ENCODE assay signal across 29 cellular contexts in the genomic region with DNA sequence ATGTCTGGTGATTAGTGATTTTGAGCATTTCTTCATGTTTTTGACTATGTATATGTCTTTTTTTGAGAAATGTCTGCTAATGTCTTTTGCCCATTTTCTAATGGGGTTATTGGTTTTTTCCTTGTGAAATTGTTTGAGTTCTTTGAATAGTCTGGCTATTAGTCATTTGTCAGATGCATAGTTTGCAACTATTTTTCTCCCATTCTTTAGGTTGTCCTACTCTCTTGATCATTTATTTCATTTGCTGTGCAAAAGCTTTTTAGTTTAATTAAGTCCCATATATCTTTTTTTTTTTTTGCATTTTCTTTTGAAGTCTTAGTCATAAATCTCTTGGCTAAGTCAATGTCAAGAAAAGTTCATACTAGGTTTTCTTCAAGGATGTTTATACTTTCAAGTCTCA.
DNase-seq lines count a peak whose midpoint lies in the region; ATAC-seq and TF ChIP-seq lines count a peak whose summit lies in the region.
"Had no signal": no experiment of that assay in that cellular context is flagged by ENCODE, and none has a peak within 500 bp of the region (broad histone marks: within the 10 kb centered on the region; RNA-seq: fewer than 3 reads in every experiment).

No MANE protein-coding gene starts in this region.

- no peaks in the 10 kb centered on the region for H3K27me3 ChIP-seq in fibroblast of lung (ENCODE audit: control insufficient read depth, insufficient read depth, low read length)
- H3K27me3 ChIP-seq: BE2C, Peyer's patch, SJSA1, testis had no signal

- TF ChIP-seq CTCF in fibroblast of lung (conservative IDR thresholded peaks at IDR 0.05 in 1 of 2, IDR thresholded peaks at IDR 0.05 in 1 of 2; ENCODE audit: low read depth in 1 of 2, low read length in 2 of 2): no peak

- H3K27ac ChIP-seq in fibroblast of lung (ENCODE audit: insufficient read depth, low read length): no peak overlapping the region
- H3K27ac ChIP-seq: KMS-11, Peyer's patch, SJSA1, testis had no signal

- no peak overlapping the region for H2AFZ ChIP-seq in fibroblast of lung (ENCODE audit: low read length)

- no peak overlapping the region for H3K9ac ChIP-seq in fibroblast of lung (ENCODE audit: insufficient read depth, low read length)
- H3K9ac ChIP-seq: KMS-11 had no signal

- no peaks in the 10 kb centered on the region for H3K36me3 ChIP-seq in fibroblast of lung (ENCODE audit: control insufficient read depth, insufficient read depth, low read length)
- H3K36me3 ChIP-seq: BE2C, Peyer's patch, SJSA1 had no signal

- H3K27me3 Mint-ChIP-seq in T-helper 17 cell: no peaks in the 10 kb centered on the region
- H3K27me3 Mint-ChIP-seq: dendritic cell treated with granulocyte-macrophage colony-stimulating factor and Interleukin-4, amounts not matched to agents 40 ng/mL and 50 ng/mL, for 4 days; progenitor cell of endocrine pancreas had no signal

- H3K4me2 ChIP-seq in fibroblast of lung (ENCODE audit: extremely low read depth, insufficient read depth, low read length): no peak overlapping the region
- H3K4me2 ChIP-seq: KMS-11 had no signal

- H3K79me2 ChIP-seq in fibroblast of lung (ENCODE audit: control insufficient read depth, insufficient read depth, low read length): no peaks in the 10 kb centered on the region

- no peak overlapping the region for H3K4me3 Mint-ChIP-seq in T-helper 17 cell
- H3K4me3 Mint-ChIP-seq: activated naive CD4-positive, alpha-beta T cell treated with anti-CD3 and anti-CD28 coated beads for 36 hours; activated T-helper 1 cell treated with anti-CD3 and anti-CD28 coated beads, Interleukin-12 subunit alpha, Interleukin-12 subunit beta, Interleukin-2, Interleukin-4 antibody, amounts not matched to agents 30 ng/mL and 10 ng/mL and 1 ng/mL, durations not matched to agents 14 hours and 24 hours and 36 hours; dendritic cell treated with granulocyte-macrophage colony-stimulating factor and Interleukin-4, amounts not matched to agents 40 ng/mL and 50 ng/mL, for 4 days; neural crest cell had no signal

- no peak overlapping the region for H3K4me3 ChIP-seq in fibroblast of lung (replicated peaks in 1 of 4; ENCODE audit: control extremely low read depth in 1 of 4, insufficient read depth in 1 of 4, low read depth in 3 of 4, low read length in 4 of 4)
- H3K4me3 ChIP-seq: Peyer's patch, SJSA1, testis had no signal

- no peaks in the 10 kb centered on the region for H3K36me3 Mint-ChIP-seq in T-helper 17 cell (ENCODE audit: low read depth)

- ATAC-seq in GM19455 (IDR thresholded peaks at IDR 0.05; ENCODE audit: unreplicated experiment) (no peak), T-helper 17 cell (no peak)
- ATAC-seq: stimulated activated naive CD8-positive, alpha-beta T cell treated with anti-CD3 and anti-CD28 coated beads, Interleukin-15, Interleukin-2, amounts not matched to agents 100 U/mL and 50 U/mL, for 24 hours had no signal

- no peak overlapping the region for H3K27ac Mint-ChIP-seq in T-helper 17 cell
- H3K27ac Mint-ChIP-seq: activated naive CD4-positive, alpha-beta T cell treated with anti-CD3 and anti-CD28 coated beads for 36 hours; activated T-helper 1 cell treated with anti-CD3 and anti-CD28 coated beads, Interleukin-12 subunit alpha, Interleukin-12 subunit beta, Interleukin-2, Interleukin-4 antibody, amounts not matched to agents 30 ng/mL and 10 ng/mL and 1 ng/mL, durations not matched to agents 14 hours and 24 hours and 36 hours; dendritic cell treated with granulocyte-macrophage colony-stimulating factor and Interleukin-4, amounts not matched to agents 40 ng/mL and 50 ng/mL, for 4 days; progenitor cell of endocrine pancreas had no signal

- DNase-seq in ELR (ENCODE audit: low read depth): peak; percentile 62
- peak; percentile 1 for DNase-seq in RPMI7951 (ENCODE audit: low read depth)
- peak; percentile 10 to 60 for DNase-seq in fibroblast of lung (ENCODE audit: low read depth in 2 of 2)
- peak; percentile 10 for DNase-seq in non-pigmented ciliary epithelial cell (ENCODE audit: low read depth)
- no peak for DNase-seq in COLO829 (ENCODE audit: low spot score)
- DNase-seq in NCI-H1105 (lab: John Stamatoyannopoulos, UW): no peak
- no peak for DNase-seq in T-helper 17 cell
- DNase-seq: activated CD4-positive, alpha-beta T cell treated with anti-CD3 and anti-CD28 coated beads, Interleukin-2, amount 50 U/mL, for 4 hours; activated naive CD4-positive, alpha-beta T cell treated with anti-CD3 and anti-CD28 coated beads for 36 hours; amniotic stem cell; BE2C; DMS53; GDM1; HCEC 1CT; MM.1S; NCI-H1417; NCI-H2081 treated with DMSO at 0.1 percent for 48 hours; NCI-H345; Peyer's patch; stimulated activated naive CD8-positive, alpha-beta T cell treated with anti-CD3 and anti-CD28 coated beads, Interleukin-15, Interleukin-2, amounts not matched to agents 100 U/mL and 50 U/mL, for 24 hours; T-helper 1 cell; testis had no signal

- no peaks in the 10 kb centered on the region for H4K20me1 ChIP-seq in fibroblast of lung (ENCODE audit: control insufficient read depth, extremely low read depth, insufficient read depth, low read length)

- H3K4me1 ChIP-seq in fibroblast of lung (ENCODE audit: control insufficient read depth, extremely low read depth, insufficient read depth, low read length): no peaks in the 10 kb centered on the region
- H3K4me1 ChIP-seq: BE2C, Peyer's patch, SJSA1, testis had no signal

- H3K9me3 ChIP-seq in fibroblast of lung (ENCODE audit: control insufficient read depth, insufficient read depth, low read depth, low read length): no peaks in the 10 kb centered on the region
- no peaks in the 10 kb centered on the region for H3K9me3 ChIP-seq in T-helper 17 cell (ENCODE audit: control insufficient read depth, low read length, poor library complexity, severe bottlenecking)
- H3K9me3 ChIP-seq: BE2C, Peyer's patch, SJSA1, testis had no signal

- H3K4me1 Mint-ChIP-seq in T-helper 17 cell: no peaks in the 10 kb centered on the region
- H3K4me1 Mint-ChIP-seq: neural crest cell had no signal

Comparison
In these comparisons a context has a peak if more than half of its experiments do, and no peak if none do; other contexts are left out.
1. DNase-seq: peak in ELR (single experiment), RPMI7951 (single experiment), fibroblast of lung (2 of 2) and non-pigmented ciliary epithelial cell (single experiment); none in COLO829 (single experiment), NCI-H1105 (single experiment) and T-helper 17 cell (0 of 3).